In the genomic region with DNA sequence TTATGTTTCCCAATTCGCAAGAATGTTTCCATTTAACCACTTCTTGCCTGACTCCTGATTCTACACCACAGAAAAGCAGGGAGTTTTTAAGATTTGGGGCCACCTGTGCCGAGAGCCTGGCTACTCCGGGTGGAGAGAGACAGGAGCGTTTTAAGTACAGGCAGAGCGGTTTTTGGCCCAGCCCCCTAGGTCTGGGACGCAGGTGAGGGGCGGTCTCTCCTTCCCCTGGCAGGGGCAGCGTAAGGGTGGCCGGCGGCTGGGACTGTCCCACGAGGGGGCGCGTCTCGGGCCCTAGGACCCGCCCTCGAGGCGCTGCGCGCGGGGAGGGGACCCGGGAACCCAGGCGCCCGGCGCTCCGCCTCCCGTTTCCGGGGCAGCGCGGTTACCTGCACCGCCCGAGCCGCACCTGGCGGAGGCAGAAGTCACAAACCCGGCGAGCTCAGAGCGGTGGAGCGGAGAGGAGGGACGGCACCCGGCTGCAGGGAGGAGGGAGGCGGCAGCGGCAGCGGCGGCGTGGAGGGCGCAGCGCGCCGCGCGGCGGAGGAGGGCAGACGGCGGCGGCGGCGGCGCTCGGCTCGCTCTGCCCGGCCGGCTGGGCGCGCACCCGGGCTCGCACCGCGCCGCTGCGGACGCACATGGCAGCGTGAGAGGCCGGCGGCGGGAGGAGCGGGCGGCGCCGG, we compare ENCODE assay signal across 1 cellular context.
TF ChIP-seq lines count a peak whose summit lies in the region.

A gene (plus strand): TSS at position 365 of the 680 bp plus-strand sequence. CDS start 508 bp downstream, outside the sequence.

TF ChIP-seq in HepG2, 621 proteins besides CTCF, POLR2A, EP300 and RAD21 (continued from another document and continues in another):
- TF ChIP-seq ZNF788 (CRISPR knock-in tag; IDR thresholded peaks at IDR 0.05; ENCODE audit: borderline replicate concordance) (peak; percentile 37; the same call in 1 of the 2 replicates), ARNTL (CRISPR knock-in tag; IDR thresholded peaks at IDR 0.05) (no peak), SALL2 (CRISPR knock-in tag; IDR thresholded peaks at IDR 0.05) (no peak), ZNF274 (CRISPR knock-in tag; IDR thresholded peaks at IDR 0.05) (0 out of 2 replicates have a peak, but pooled peaks have one; percentile 18), CREM (IDR thresholded peaks at IDR 0.05) (no peak), CREM (CRISPR knock-in tag; IDR thresholded peaks at IDR 0.05) (no peak), SMARCE1 (IDR thresholded peaks at IDR 0.05; ENCODE audit: borderline replicate concordance) (no peak), ZNF607 (CRISPR knock-in tag; IDR thresholded peaks at IDR 0.05; ENCODE audit: borderline replicate concordance) (no peak), ZNF780A (CRISPR knock-in tag; IDR thresholded peaks at IDR 0.05) (no peak), SOX6 (IDR thresholded peaks at IDR 0.05) (no peak), SOX6 (CRISPR knock-in tag; IDR thresholded peaks at IDR 0.05) (peak; percentile 40; the same call in 1 of the 2 replicates), ZNF562 (CRISPR knock-in tag; IDR thresholded peaks at IDR 0.05; ENCODE audit: borderline replicate concordance) (no peak), CAMTA2 (CRISPR knock-in tag; IDR thresholded peaks at IDR 0.05; ENCODE audit: borderline replicate concordance) (no peak), ZFAT (CRISPR knock-in tag; conservative IDR thresholded peaks at IDR 0.05) (no peak), ZNF501 (CRISPR knock-in tag; IDR thresholded peaks at IDR 0.05) (peak; percentile 40; the same call in 1 of the 2 replicates), DPF2 (CRISPR knock-in tag; IDR thresholded peaks at IDR 0.05; ENCODE audit: borderline replicate concordance, low read depth) (no peak), ZNF382 (CRISPR knock-in tag; IDR thresholded peaks at IDR 0.05; ENCODE audit: borderline replicate concordance) (no peak), MTA1 (CRISPR knock-in tag; IDR thresholded peaks at IDR 0.05; ENCODE audit: borderline replicate concordance) (peak; percentile 14; the same call in 1 of the 2 replicates), ONECUT2 (CRISPR knock-in tag; IDR thresholded peaks at IDR 0.05) (no peak), ZNF652 (CRISPR knock-in tag; IDR thresholded peaks at IDR 0.05; ENCODE audit: borderline replicate concordance, low read depth) (peak; percentile 87), NFATC3 (CRISPR knock-in tag; IDR thresholded peaks at IDR 0.05) (no peak), HNF4A (CRISPR knock-in tag; IDR thresholded peaks at IDR 0.05) (no peak), KLF9 (CRISPR knock-in tag; IDR thresholded peaks at IDR 0.05; ENCODE audit: low read depth) (no peak), POLR2AphosphoS2 (IDR thresholded peaks at IDR 0.05; ENCODE audit: low read depth, low read length) (no peak), CBX5 (CRISPR knock-in tag; IDR thresholded peaks at IDR 0.05; ENCODE audit: borderline replicate concordance) (0 out of 2 replicates have a peak, but pooled peaks have one; percentile 24), ZNF557 (CRISPR knock-in tag; IDR thresholded peaks at IDR 0.05) (no peak), ZFP90 (CRISPR knock-in tag; IDR thresholded peaks at IDR 0.05; ENCODE audit: borderline replicate concordance) (no peak; the same call in 1 of the 2 replicates)
- TF ChIP-seq, protein P1, sequence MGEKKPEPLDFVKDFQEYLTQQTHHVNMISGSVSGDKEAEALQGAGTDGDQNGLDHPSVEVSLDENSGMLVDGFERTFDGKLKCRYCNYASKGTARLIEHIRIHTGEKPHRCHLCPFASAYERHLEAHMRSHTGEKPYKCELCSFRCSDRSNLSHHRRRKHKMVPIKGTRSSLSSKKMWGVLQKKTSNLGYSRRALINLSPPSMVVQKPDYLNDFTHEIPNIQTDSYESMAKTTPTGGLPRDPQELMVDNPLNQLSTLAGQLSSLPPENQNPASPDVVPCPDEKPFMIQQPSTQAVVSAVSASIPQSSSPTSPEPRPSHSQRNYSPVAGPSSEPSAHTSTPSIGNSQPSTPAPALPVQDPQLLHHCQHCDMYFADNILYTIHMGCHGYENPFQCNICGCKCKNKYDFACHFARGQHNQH (CRISPR knock-in tag; IDR thresholded peaks at IDR 0.05): no peak
- TF ChIP-seq, protein P2, sequence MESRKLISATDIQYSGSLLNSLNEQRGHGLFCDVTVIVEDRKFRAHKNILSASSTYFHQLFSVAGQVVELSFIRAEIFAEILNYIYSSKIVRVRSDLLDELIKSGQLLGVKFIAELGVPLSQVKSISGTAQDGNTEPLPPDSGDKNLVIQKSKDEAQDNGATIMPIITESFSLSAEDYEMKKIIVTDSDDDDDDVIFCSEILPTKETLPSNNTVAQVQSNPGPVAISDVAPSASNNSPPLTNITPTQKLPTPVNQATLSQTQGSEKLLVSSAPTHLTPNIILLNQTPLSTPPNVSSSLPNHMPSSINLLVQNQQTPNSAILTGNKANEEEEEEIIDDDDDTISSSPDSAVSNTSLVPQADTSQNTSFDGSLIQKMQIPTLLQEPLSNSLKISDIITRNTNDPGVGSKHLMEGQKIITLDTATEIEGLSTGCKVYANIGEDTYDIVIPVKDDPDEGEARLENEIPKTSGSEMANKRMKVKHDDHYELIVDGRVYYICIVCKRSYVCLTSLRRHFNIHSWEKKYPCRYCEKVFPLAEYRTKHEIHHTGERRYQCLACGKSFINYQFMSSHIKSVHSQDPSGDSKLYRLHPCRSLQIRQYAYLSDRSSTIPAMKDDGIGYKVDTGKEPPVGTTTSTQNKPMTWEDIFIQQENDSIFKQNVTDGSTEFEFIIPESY (CRISPR knock-in tag; IDR thresholded peaks at IDR 0.05): no peak
- TF ChIP-seq, protein P3, sequence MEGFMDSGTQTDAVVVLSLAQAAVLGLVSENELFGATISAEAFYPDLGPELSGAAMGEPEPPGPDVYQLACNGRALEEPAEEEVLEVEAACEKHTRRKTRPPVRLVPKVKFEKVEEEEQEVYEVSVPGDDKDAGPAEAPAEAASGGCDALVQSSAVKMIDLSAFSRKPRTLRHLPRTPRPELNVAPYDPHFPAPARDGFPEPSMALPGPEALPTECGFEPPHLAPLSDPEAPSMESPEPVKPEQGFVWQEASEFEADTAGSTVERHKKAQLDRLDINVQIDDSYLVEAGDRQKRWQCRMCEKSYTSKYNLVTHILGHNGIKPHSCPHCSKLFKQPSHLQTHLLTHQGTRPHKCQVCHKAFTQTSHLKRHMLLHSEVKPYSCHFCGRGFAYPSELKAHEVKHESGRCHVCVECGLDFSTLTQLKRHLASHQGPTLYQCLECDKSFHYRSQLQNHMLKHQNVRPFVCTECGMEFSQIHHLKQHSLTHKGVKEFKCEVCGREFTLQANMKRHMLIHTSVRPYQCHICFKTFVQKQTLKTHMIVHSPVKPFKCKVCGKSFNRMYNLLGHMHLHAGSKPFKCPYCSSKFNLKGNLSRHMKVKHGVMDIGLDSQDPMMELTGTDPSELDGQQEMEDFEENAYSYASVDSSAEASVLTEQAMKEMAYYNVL (CRISPR knock-in tag; IDR thresholded peaks at IDR 0.05; ENCODE audit: borderline replicate concordance): peak; percentile 16; the same call in 1 of the 2 replicates
- TF ChIP-seq, protein P4, sequence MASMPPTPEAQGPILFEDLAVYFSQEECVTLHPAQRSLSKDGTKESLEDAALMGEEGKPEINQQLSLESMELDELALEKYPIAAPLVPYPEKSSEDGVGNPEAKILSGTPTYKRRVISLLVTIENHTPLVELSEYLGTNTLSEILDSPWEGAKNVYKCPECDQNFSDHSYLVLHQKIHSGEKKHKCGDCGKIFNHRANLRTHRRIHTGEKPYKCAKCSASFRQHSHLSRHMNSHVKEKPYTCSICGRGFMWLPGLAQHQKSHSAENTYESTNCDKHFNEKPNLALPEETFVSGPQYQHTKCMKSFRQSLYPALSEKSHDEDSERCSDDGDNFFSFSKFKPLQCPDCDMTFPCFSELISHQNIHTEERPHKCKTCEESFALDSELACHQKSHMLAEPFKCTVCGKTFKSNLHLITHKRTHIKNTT (CRISPR knock-in tag; IDR thresholded peaks at IDR 0.05): no peak
- TF ChIP-seq, protein P5, sequence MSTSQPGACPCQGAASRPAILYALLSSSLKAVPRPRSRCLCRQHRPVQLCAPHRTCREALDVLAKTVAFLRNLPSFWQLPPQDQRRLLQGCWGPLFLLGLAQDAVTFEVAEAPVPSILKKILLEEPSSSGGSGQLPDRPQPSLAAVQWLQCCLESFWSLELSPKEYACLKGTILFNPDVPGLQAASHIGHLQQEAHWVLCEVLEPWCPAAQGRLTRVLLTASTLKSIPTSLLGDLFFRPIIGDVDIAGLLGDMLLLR (CRISPR knock-in tag; IDR thresholded peaks at IDR 0.05): no peak
- TF ChIP-seq, protein P6, sequence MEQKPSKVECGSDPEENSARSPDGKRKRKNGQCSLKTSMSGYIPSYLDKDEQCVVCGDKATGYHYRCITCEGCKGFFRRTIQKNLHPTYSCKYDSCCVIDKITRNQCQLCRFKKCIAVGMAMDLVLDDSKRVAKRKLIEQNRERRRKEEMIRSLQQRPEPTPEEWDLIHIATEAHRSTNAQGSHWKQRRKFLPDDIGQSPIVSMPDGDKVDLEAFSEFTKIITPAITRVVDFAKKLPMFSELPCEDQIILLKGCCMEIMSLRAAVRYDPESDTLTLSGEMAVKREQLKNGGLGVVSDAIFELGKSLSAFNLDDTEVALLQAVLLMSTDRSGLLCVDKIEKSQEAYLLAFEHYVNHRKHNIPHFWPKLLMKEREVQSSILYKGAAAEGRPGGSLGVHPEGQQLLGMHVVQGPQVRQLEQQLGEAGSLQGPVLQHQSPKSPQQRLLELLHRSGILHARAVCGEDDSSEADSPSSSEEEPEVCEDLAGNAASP (CRISPR knock-in tag; IDR thresholded peaks at IDR 0.05; ENCODE audit: borderline replicate concordance): 0 out of 2 replicates have a peak, but pooled peaks have one; percentile 21
- TF ChIP-seq, protein P7, sequence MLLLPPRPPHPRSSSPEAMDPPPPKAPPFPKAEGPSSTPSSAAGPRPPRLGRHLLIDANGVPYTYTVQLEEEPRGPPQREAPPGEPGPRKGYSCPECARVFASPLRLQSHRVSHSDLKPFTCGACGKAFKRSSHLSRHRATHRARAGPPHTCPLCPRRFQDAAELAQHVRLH (CRISPR knock-in tag; IDR thresholded peaks at IDR 0.05; ENCODE audit: borderline replicate concordance, low read depth): 0 out of 2 replicates have a peak, but pooled peaks have one; percentile 34
- TF ChIP-seq, protein P8, sequence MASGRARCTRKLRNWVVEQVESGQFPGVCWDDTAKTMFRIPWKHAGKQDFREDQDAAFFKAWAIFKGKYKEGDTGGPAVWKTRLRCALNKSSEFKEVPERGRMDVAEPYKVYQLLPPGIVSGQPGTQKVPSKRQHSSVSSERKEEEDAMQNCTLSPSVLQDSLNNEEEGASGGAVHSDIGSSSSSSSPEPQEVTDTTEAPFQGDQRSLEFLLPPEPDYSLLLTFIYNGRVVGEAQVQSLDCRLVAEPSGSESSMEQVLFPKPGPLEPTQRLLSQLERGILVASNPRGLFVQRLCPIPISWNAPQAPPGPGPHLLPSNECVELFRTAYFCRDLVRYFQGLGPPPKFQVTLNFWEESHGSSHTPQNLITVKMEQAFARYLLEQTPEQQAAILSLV (CRISPR knock-in tag; IDR thresholded peaks at IDR 0.05; ENCODE audit: borderline replicate concordance): no peak
- TF ChIP-seq, protein P9, sequence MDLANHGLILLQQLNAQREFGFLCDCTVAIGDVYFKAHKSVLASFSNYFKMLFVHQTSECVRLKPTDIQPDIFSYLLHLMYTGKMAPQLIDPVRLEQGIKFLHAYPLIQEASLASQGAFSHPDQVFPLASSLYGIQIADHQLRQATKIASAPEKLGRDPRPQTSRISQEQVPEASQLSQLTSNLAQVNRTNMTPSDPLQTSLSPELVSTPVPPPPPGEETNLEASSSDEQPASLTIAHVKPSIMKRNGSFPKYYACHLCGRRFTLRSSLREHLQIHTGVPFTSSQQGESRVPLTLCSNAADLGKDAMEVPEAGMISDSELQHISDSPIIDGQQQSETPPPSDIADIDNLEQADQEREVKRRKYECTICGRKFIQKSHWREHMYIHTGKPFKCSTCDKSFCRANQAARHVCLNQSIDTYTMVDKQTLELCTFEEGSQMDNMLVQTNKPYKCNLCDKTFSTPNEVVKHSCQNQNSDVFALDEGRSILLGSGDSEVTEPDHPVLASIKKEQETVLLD (CRISPR knock-in tag; IDR thresholded peaks at IDR 0.05; ENCODE audit: low read depth): peak; percentile 49; the same call in 1 of the 2 replicates
- TF ChIP-seq, protein P10, sequence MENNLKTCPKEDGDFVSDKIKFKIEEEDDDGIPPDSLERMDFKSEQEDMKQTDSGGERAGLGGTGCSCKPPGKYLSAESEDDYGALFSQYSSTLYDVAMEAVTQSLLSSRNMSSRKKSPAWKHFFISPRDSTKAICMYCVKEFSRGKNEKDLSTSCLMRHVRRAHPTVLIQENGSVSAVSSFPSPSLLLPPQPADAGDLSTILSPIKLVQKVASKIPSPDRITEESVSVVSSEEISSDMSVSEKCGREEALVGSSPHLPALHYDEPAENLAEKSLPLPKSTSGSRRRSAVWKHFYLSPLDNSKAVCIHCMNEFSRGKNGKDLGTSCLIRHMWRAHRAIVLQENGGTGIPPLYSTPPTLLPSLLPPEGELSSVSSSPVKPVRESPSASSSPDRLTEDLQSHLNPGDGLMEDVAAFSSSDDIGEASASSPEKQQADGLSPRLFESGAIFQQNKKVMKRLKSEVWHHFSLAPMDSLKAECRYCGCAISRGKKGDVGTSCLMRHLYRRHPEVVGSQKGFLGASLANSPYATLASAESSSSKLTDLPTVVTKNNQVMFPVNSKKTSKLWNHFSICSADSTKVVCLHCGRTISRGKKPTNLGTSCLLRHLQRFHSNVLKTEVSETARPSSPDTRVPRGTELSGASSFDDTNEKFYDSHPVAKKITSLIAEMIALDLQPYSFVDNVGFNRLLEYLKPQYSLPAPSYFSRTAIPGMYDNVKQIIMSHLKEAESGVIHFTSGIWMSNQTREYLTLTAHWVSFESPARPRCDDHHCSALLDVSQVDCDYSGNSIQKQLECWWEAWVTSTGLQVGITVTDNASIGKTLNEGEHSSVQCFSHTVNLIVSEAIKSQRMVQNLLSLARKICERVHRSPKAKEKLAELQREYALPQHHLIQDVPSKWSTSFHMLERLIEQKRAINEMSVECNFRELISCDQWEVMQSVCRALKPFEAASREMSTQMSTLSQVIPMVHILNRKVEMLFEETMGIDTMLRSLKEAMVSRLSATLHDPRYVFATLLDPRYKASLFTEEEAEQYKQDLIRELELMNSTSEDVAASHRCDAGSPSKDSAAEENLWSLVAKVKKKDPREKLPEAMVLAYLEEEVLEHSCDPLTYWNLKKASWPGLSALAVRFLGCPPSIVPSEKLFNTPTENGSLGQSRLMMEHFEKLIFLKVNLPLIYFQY (CRISPR knock-in tag; IDR thresholded peaks at IDR 0.05; ENCODE audit: borderline replicate concordance): no peak
- TF ChIP-seq, protein P11, sequence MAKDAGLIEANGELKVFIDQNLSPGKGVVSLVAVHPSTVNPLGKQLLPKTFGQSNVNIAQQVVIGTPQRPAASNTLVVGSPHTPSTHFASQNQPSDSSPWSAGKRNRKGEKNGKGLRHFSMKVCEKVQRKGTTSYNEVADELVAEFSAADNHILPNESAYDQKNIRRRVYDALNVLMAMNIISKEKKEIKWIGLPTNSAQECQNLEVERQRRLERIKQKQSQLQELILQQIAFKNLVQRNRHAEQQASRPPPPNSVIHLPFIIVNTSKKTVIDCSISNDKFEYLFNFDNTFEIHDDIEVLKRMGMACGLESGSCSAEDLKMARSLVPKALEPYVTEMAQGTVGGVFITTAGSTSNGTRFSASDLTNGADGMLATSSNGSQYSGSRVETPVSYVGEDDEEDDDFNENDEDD (CRISPR knock-in tag; IDR thresholded peaks at IDR 0.05; ENCODE audit: borderline replicate concordance): 0 out of 2 replicates have a peak, but pooled peaks have one; percentile 11
- TF ChIP-seq, protein P12, sequence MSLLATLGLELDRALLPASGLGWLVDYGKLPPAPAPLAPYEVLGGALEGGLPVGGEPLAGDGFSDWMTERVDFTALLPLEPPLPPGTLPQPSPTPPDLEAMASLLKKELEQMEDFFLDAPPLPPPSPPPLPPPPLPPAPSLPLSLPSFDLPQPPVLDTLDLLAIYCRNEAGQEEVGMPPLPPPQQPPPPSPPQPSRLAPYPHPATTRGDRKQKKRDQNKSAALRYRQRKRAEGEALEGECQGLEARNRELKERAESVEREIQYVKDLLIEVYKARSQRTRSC (CRISPR knock-in tag; IDR thresholded peaks at IDR 0.05; ENCODE audit: low read depth): no peak
